Comparison of ENCODE assay signal across 6 cellular contexts in the genomic region with DNA sequence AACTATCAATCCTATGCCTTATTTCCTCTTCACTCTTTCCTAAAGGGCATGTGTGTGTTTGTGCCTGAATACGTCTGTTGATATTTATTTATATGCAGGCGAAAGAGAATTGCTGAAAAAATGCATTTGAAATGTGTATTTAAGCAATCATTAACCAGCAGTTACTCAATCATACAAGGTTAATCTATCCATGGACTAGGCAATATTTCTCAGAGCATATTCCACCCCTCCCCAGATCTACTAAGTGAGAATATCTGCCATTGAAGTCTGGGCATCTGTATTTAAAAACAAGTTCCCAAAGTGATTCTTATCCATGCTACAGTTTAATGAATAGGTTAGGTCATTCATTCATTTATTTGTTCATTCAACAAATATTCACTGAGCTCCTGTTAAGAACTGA.
"Had no signal": no experiment of that assay in that cellular context is flagged by ENCODE, and none has a peak within 500 bp of the region (broad histone marks: within the 10 kb centered on the region; RNA-seq: fewer than 3 reads in every experiment).

No MANE protein-coding gene starts in this region.

- ATAC-seq: HepG2, K562 had no signal

- FAIRE-seq: HepG2, HTR-8/SVneo, K562 had no signal

- DNase-seq: KBM-7, KG1 had no signal

- H3K4me3 ChIP-seq: K562 had no signal

- H3K27ac ChIP-seq: HL-60 had no signal
